Comparison of ENCODE assay signal across 8 cellular contexts in the genomic region with DNA sequence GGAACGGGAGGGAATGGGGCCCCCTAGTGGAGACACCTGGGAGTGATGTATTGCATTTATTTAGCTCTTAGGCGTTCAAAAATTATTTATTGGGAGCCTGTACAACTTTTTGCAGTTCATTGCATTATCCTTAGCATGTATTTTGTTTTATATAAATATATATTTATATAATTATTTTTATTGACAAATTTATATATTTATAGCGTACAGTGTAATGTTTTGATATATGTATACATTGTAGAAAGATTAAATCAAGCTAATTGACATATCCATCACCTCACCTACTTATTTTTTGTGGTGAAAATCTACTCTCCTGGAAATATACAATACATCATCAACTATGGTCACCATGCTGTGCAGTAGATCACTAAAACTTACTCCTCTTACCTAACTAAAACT. TPM values are rescaled to one million over a fixed set of nuclear protein-coding genes. Genes with fewer than 3 reads are reported as not detected.
DNase-seq lines count a peak whose midpoint lies in the region; ATAC-seq and TF ChIP-seq lines count a peak whose summit lies in the region.

No MANE protein-coding gene starts in this region.

- DNase-seq in activated naive CD4-positive, alpha-beta T cell treated with anti-CD3 and anti-CD28 coated beads for 36 hours = no peak
- DNase-seq in activated naive CD4-positive, alpha-beta T cell (lab: John Stamatoyannopoulos, UW) = no peak
- DNase-seq in right lobe of liver = no peak
- peak in 1 of 2 donors; percentile 67 for DNase-seq in tibial nerve (ENCODE audit: low spot score in 2 of 2)
- no peak for DNase-seq in inferior parietal cortex (ENCODE audit: extremely low spot score)

- H3K4me3 Mint-ChIP-seq in activated naive CD4-positive, alpha-beta T cell treated with anti-CD3 and anti-CD28 coated beads for 36 hours = peak overlapping the region; percentile 92

- H3K4me1 Mint-ChIP-seq in activated naive CD4-positive, alpha-beta T cell treated with anti-CD3 and anti-CD28 coated beads for 36 hours (ENCODE audit: low read depth) = peaks cover 19% of the 10 kb centered on the region

- peaks cover 3% of the 10 kb centered on the region for H3K9me3 Mint-ChIP-seq in activated naive CD4-positive, alpha-beta T cell treated with anti-CD3 and anti-CD28 coated beads for 36 hours

- H3K27ac ChIP-seq in adipose tissue (ENCODE audit: low read depth, low read length) (peak overlapping the region; percentile 94), right lobe of liver (peak overlapping the region; percentile 95 to 98 (median 96)), tibial nerve (peak overlapping the region; percentile 89 to 98 (median 97))

- H3K36me3 ChIP-seq in right lobe of liver (no peaks in the 10 kb centered on the region), tibial nerve (peaks cover 0 to 8% (median 0%) of the 10 kb centered on the region in 3 donors)

- TF ChIP-seq CTCF in right lobe of liver (IDR thresholded peaks at IDR 0.05) (peak; percentile 80 to 91 (median 86)), tibial nerve (IDR thresholded peaks at IDR 0.05) (peak in 3 of 5 experiments; percentile 57 to 79 (median 73))

- H3K4me3 ChIP-seq in right lobe of liver = peak overlapping the region; percentile 77 to 89 (median 89)
- H3K4me3 ChIP-seq in tibial nerve = peak overlapping the region; percentile 71 to 91 (median 84)

- no peaks in the 10 kb centered on the region for H3K27me3 Mint-ChIP-seq in activated naive CD4-positive, alpha-beta T cell treated with anti-CD3 and anti-CD28 coated beads for 36 hours (ENCODE audit: low read depth)

- TF ChIP-seq POLR2A in right lobe of liver (IDR thresholded peaks at IDR 0.05) (no peak), tibial nerve (IDR thresholded peaks at IDR 0.05) (no peak)

- H3K36me3 Mint-ChIP-seq in activated naive CD4-positive, alpha-beta T cell treated with anti-CD3 and anti-CD28 coated beads for 36 hours (ENCODE audit: low read depth) = peaks cover 5% of the 10 kb centered on the region

- intact Hi-C loops in activated naive CD4-positive, alpha-beta T cell treated with anti-CD3 and anti-CD28 coated beads for 36 hours (cut with micrococcal nuclease) = loop anchor here (1.0 to 10.0 kb wide), 13 partner anchors 89 to 489 kb away; a partner anchor contains a TSS
- intact Hi-C loops in right lobe of liver (cut with DNase I) = loop anchor here in 1 of 2 donors (10.0 kb wide), 1 partner anchor 91 kb away; a partner anchor contains a TSS

- H3K4me1 ChIP-seq in right lobe of liver (peaks cover 0 to 36% (median 5%) of the 10 kb centered on the region in 4 donors), tibial nerve (peaks cover 0 to 18% (median 3%) of the 10 kb centered on the region in 4 donors)

- H3K27ac Mint-ChIP-seq in activated naive CD4-positive, alpha-beta T cell treated with anti-CD3 and anti-CD28 coated beads for 36 hours = peak overlapping the region; percentile 97

- no peak for TF ChIP-seq EP300 in tibial nerve (IDR thresholded peaks at IDR 0.05)

- H3K9me3 ChIP-seq in right lobe of liver (no peaks in the 10 kb centered on the region), tibial nerve (no peaks in the 10 kb centered on the region)

- WGBS in adipose tissue, 3 donors = 17 to 31% (median 28%) methylated on average over 3 of the region's 3 CpGs
- WGBS in right lobe of liver (ENCODE audit: insufficient coverage, low coverage, low lambda C conversion rate, missing lambda C conversion rate) = 20% methylated on average over 3 of the region's 3 CpGs
- WGBS in tibial nerve, 2 donors = 28 to 31% methylated on average over 3 of the region's 3 CpGs

- CTCF ChIA-PET in activated naive CD4-positive, alpha-beta T cell treated with anti-CD3 and anti-CD28 coated beads for 36 hours (lab: Charles Lee) = interaction anchor here (0.6 to 5.6 kb wide), 34 partner anchors 12 to 491 kb away, joined by 3 to 45 read pairs (median 4); a partner anchor contains a TSS

- H3K27me3 ChIP-seq in right lobe of liver = no peaks in the 10 kb centered on the region
- no peaks in the 10 kb centered on the region for H3K27me3 ChIP-seq in tibial nerve

- no peak for ATAC-seq in right lobe of liver
- ATAC-seq in GM19351 (IDR thresholded peaks at IDR 0.05; ENCODE audit: unreplicated experiment) = no peak
- ATAC-seq in GM18520 (IDR thresholded peaks at IDR 0.05; ENCODE audit: unreplicated experiment) = no peak

RNA-seq across cellular contexts. Expression of a gene that starts 1.0 kb away (rescaled TPM):
- 1 to 10 TPM; 9.3 to 9.8 TPM for total RNA-seq in activated naive CD4-positive, alpha-beta T cell treated with anti-CD3 and anti-CD28 coated beads for 36 hours
- polyA plus RNA-seq in adipose tissue = 1 to 10 TPM; 3.7 to 8.1 (median 5.9) TPM
- total RNA-seq in right lobe of liver (10 to 100 TPM in 4 of 6 experiments, 1 to 10 TPM in 2; 9.3 to 28.3 (median 15.5) TPM), tibial nerve (10 to 100 TPM in 3 of 4 donors, 1 to 10 TPM in 1; 7.5 to 13.3 (median 11.7) TPM)

RNA-seq across cellular contexts. Expression of a gene that starts 39.8 kb away (rescaled TPM):
- 10 to 100 TPM; 79.5 to 80.8 TPM for total RNA-seq in activated naive CD4-positive, alpha-beta T cell treated with anti-CD3 and anti-CD28 coated beads for 36 hours
- 10 to 100 TPM; 46.8 to 58.0 (median 56.3) TPM for polyA plus RNA-seq in adipose tissue
- total RNA-seq in right lobe of liver = 10 to 100 TPM; 12.9 to 68.2 (median 25.1) TPM
- 100 to 1,000 TPM; 108 to 187 (median 125) TPM for total RNA-seq in tibial nerve
